In genomic region chr7:70380315-70381027, GRCh38 we compare ENCODE assay signal across 22 cellular contexts.
DNase-seq lines count a peak whose midpoint lies in the region; TF ChIP-seq lines count a peak whose summit lies in the region.
"Had no signal": no experiment of that assay in that cellular context is flagged by ENCODE, and none has a peak within 500 bp of the region (broad histone marks: within the 10 kb centered on the region; RNA-seq: fewer than 3 reads in every experiment).

No MANE protein-coding gene starts in this region.

- WGBS in mammary epithelial cell (ENCODE audit: low coverage, missing lambda C conversion rate), result 77% methylated on average over 9 of the region's 9 CpGs

- peaks cover 9% of the 10 kb centered on the region for H3K4me1 Mint-ChIP-seq in type B pancreatic cell (ENCODE audit: unreplicated experiment)
- H3K4me1 Mint-ChIP-seq: activated CD8-positive, alpha-beta memory T cell treated with anti-CD3 and anti-CD28 coated beads, Interleukin-2, amount 10 ng/mL, durations not matched to agents 7 days and 5 days; activated naive CD8-positive, alpha-beta T cell treated with anti-CD3 and anti-CD28 coated beads, Interleukin-2, amount 50 U/mL, for 24 hours; CD4-positive, CD25-positive, alpha-beta regulatory T cell had no signal

- H3K9ac ChIP-seq in mammary epithelial cell (ENCODE audit: insufficient read depth, low read length) (no peak overlapping the region), rectal smooth muscle tissue (ENCODE audit: low read length) (no peak overlapping the region)

- in situ Hi-C loops in mammary epithelial cell (cut with MboI; ENCODE audit: low sequenced_read_pairs in 2 of 2), result no loop called here

- intact Hi-C loops in breast epithelium (cut with DNase I; ENCODE audit: low total_unique reads) (no loop called here), mammary epithelial cell (cut with micrococcal nuclease) (no loop called here), cardiac septum (cut with DNase I) (no loop called here)

- H3K36me3 Mint-ChIP-seq in type B pancreatic cell, result no peaks in the 10 kb centered on the region
- H3K36me3 Mint-ChIP-seq: activated CD8-positive, alpha-beta memory T cell treated with anti-CD3 and anti-CD28 coated beads, Interleukin-2, amount 10 ng/mL, durations not matched to agents 7 days and 5 days; CD4-positive, CD25-positive, alpha-beta regulatory T cell had no signal

- no peak overlapping the region for H3K27ac Mint-ChIP-seq in type B pancreatic cell
- H3K27ac Mint-ChIP-seq: activated CD8-positive, alpha-beta memory T cell treated with anti-CD3 and anti-CD28 coated beads, Interleukin-2, amount 10 ng/mL, durations not matched to agents 7 days and 5 days; activated naive CD8-positive, alpha-beta T cell treated with anti-CD3 and anti-CD28 coated beads, Interleukin-2, amount 50 U/mL, for 24 hours; activated T-helper 2 cell treated with anti-CD3 and anti-CD28 coated beads, Interferon-gamma antibody, Interleukin-2, Interleukin-4, amounts not matched to agents 10 μg/mL and 5 μg/mL and 100 μg/mL, durations not matched to agents 14 hours and 24 hours and 36 hours; CD4-positive, CD25-positive, alpha-beta regulatory T cell had no signal

- H3K27me3 ChIP-seq in breast epithelium (no peaks in the 10 kb centered on the region), mammary epithelial cell (ENCODE audit: insufficient read depth, low read length) (no peaks in the 10 kb centered on the region), rectal smooth muscle tissue (ENCODE audit: control insufficient read depth, insufficient read depth, low read length) (no peaks in the 10 kb centered on the region), BE2C (no peaks in the 10 kb centered on the region)
- H3K27me3 ChIP-seq: esophagus squamous epithelium, right lobe of liver, SJSA1, stomach had no signal

- no peak for DNase-seq in breast epithelium (ENCODE audit: low spot score in 2 of 2)
- DNase-seq in mammary epithelial cell, result no peak
- peak; percentile 77 for DNase-seq in cardiac septum (ENCODE audit: low spot score)
- no peak for DNase-seq in BE2C
- DNase-seq in type B pancreatic cell (ENCODE audit: extremely low spot score, unreplicated experiment), result no peak
- no peak for DNase-seq in NK-92 (lab: John Stamatoyannopoulos, UW; ENCODE audit: unreplicated experiment)
- no peak for DNase-seq in stimulated activated naive CD4-positive, alpha-beta T cell treated with Interleukin-2 at 50 U/mL for 16 hours (lab: John Stamatoyannopoulos, UW)
- DNase-seq: activated CD8-positive, alpha-beta memory T cell treated with anti-CD3 and anti-CD28 coated beads, Interleukin-2, amount 10 ng/mL, durations not matched to agents 7 days and 5 days; activated naive CD8-positive, alpha-beta T cell treated with anti-CD3 and anti-CD28 coated beads, Interleukin-2, amount 50 U/mL, for 24 hours; CD4-positive, CD25-positive, alpha-beta regulatory T cell; central memory CD4-positive, alpha-beta T cell; effector CD4-positive, alpha-beta T cell; esophagus squamous epithelium; NCI-H1105 treated with DMSO at 0.1 percent for 48 hours; NCI-H69; OCI-M1; right lobe of liver; stimulated activated CD4-positive, alpha-beta T cell treated with anti-CD3 and anti-CD28 coated beads, Interleukin-2, amount 100 ng/mL, for 24 hours; stomach had no signal

- H3K4me3 Mint-ChIP-seq in type B pancreatic cell, result no peak overlapping the region
- H3K4me3 Mint-ChIP-seq: activated CD8-positive, alpha-beta memory T cell treated with anti-CD3 and anti-CD28 coated beads, Interleukin-2, amount 10 ng/mL, durations not matched to agents 7 days and 5 days; activated naive CD8-positive, alpha-beta T cell treated with anti-CD3 and anti-CD28 coated beads, Interleukin-2, amount 50 U/mL, for 24 hours; CD4-positive, CD25-positive, alpha-beta regulatory T cell had no signal

- H3K9me3 Mint-ChIP-seq in type B pancreatic cell, result no peaks in the 10 kb centered on the region
- H3K9me3 Mint-ChIP-seq: activated naive CD8-positive, alpha-beta T cell treated with anti-CD3 and anti-CD28 coated beads, Interleukin-2, amount 50 U/mL, for 24 hours had no signal

- TF ChIP-seq CTCF in breast epithelium (IDR thresholded peaks at IDR 0.05) (no peak), mammary epithelial cell (conservative IDR thresholded peaks at IDR 0.05 in 1 of 2, IDR thresholded peaks at IDR 0.05 in 1 of 2; ENCODE audit: extremely low read depth in 1 of 2, insufficient read depth in 1 of 2, low read depth in 1 of 2, low read length in 2 of 2) (no peak), BE2C (IDR thresholded peaks at IDR 0.05; ENCODE audit: low read depth, low read length) (no peak), type B pancreatic cell (conservative IDR thresholded peaks at IDR 0.05) (no peak)

- H3K4me2 ChIP-seq in mammary epithelial cell (ENCODE audit: insufficient read depth, low read depth, low read length), result no peak overlapping the region

- H3K27ac ChIP-seq in breast epithelium (peak overlapping the region; percentile 22 to 33), mammary epithelial cell (ENCODE audit: insufficient read depth, low read depth, low read length) (no peak overlapping the region), rectal smooth muscle tissue (ENCODE audit: low read depth, low read length) (peak overlapping the region; percentile 39)
- H3K27ac ChIP-seq: right lobe of liver, SJSA1 had no signal

- H4K20me1 ChIP-seq in mammary epithelial cell (ENCODE audit: insufficient read depth, low read length), result no peaks in the 10 kb centered on the region

- H3K36me3 ChIP-seq in breast epithelium, result no peaks in the 10 kb centered on the region
- no peaks in the 10 kb centered on the region for H3K36me3 ChIP-seq in mammary epithelial cell (ENCODE audit: insufficient read depth, low read length)
- H3K36me3 ChIP-seq in rectal smooth muscle tissue (ENCODE audit: control insufficient read depth, insufficient read depth, low read length), result no peaks in the 10 kb centered on the region
- H3K36me3 ChIP-seq in BE2C, result no peaks in the 10 kb centered on the region
- H3K36me3 ChIP-seq: esophagus squamous epithelium, right lobe of liver, SJSA1, stomach had no signal

- no peaks in the 10 kb centered on the region for H3K79me2 ChIP-seq in mammary epithelial cell (ENCODE audit: insufficient read depth, low read length)

- H3K4me3 ChIP-seq in breast epithelium, result no peak overlapping the region
- no peak overlapping the region for H3K4me3 ChIP-seq in mammary epithelial cell (replicated peaks in 1 of 3; ENCODE audit: insufficient read depth in 1 of 3, low read depth in 2 of 3, low read length in 3 of 3)
- H3K4me3 ChIP-seq in rectal smooth muscle tissue (ENCODE audit: low read length), result no peak overlapping the region
- H3K4me3 ChIP-seq in BE2C (ENCODE audit: low read depth, low read length), result no peak overlapping the region
- H3K4me3 ChIP-seq: esophagus squamous epithelium, right lobe of liver, SJSA1, stomach had no signal

- no peaks in the 10 kb centered on the region for H3K27me3 Mint-ChIP-seq in type B pancreatic cell
- H3K27me3 Mint-ChIP-seq: activated naive CD8-positive, alpha-beta T cell treated with anti-CD3 and anti-CD28 coated beads, Interleukin-2, amount 50 U/mL, for 24 hours; CD4-positive, CD25-positive, alpha-beta regulatory T cell had no signal

- TF ChIP-seq POLR2A in breast epithelium (IDR thresholded peaks at IDR 0.05), result no peak

- H3K9me3 ChIP-seq in breast epithelium (no peaks in the 10 kb centered on the region), mammary epithelial cell (replicated peaks; ENCODE audit: insufficient read depth, low read length) (no peaks in the 10 kb centered on the region), BE2C (no peaks in the 10 kb centered on the region)
- H3K9me3 ChIP-seq: esophagus squamous epithelium, right lobe of liver, SJSA1, stomach had no signal

- no TSS peak for BruUV-seq in mammary epithelial cell (replicated peaks; lab: Mats Ljungman, UMichigan)

- CTCF ChIA-PET in mammary epithelial cell (lab: Charles Lee; ENCODE audit: low non-redundant PET), result no interaction called here

- H2AFZ ChIP-seq in mammary epithelial cell (ENCODE audit: low read depth, low read length), result no peak overlapping the region

- H3K4me1 ChIP-seq in breast epithelium (no peaks in the 10 kb centered on the region), mammary epithelial cell (ENCODE audit: insufficient read depth, low read length) (no peaks in the 10 kb centered on the region), rectal smooth muscle tissue (ENCODE audit: control insufficient read depth, insufficient read depth, low read length) (peaks cover 8% of the 10 kb centered on the region), BE2C (peaks cover 13% of the 10 kb centered on the region)
- H3K4me1 ChIP-seq: SJSA1 had no signal

- dilution Hi-C loops in mammary epithelial cell (cut with HindIII; ENCODE audit: low sequenced_read_pairs), result no loop called here
